ENCODE assay signal across 29 cellular contexts in genomic region chr3:15750879-15751278, GRCh38.
"Had no signal": no experiment of that assay in that cellular context is flagged by ENCODE, and none has a peak within 500 bp of the region (broad histone marks: within the 10 kb centered on the region; RNA-seq: fewer than 3 reads in every experiment).

No MANE protein-coding gene starts in this region.

- FAIRE-seq: endothelial cell of umbilical vein, urothelium cell line had no signal

- H3K36me3 ChIP-seq: prostate gland had no signal

- H3K4me3 ChIP-seq: coronary artery, esophagus muscularis mucosa, heart right ventricle, mucosa of descending colon, prostate gland, sigmoid colon, skin epidermis, spleen, testis, tibial artery had no signal

- H3K27me3 ChIP-seq: esophagus muscularis mucosa, heart right ventricle, neutrophil, sigmoid colon, spleen, testis, tibial artery had no signal

- ATAC-seq: heart right ventricle; left lobe of liver; mucosa of descending colon; natural killer cell treated with Interleukin-12 subunit alpha and Interleukin-12 subunit beta and Interleukin-15 and Interleukin-18, amount 100 ng/mL, for 72 hours; right cardiac atrium; stimulated activated memory B cell treated with anti-CD40 and anti-IgM and Interleukin-4, amounts not matched to agents 10 μg/mL and 1 μg/mL and 100 μg/mL, for 72 hours; stimulated activated naive CD8-positive, alpha-beta T cell treated with anti-CD3 and anti-CD28 coated beads, Interleukin-15, Interleukin-2, amounts not matched to agents 100 U/mL and 50 U/mL, for 24 hours had no signal

- H3K9me3 ChIP-seq: esophagus muscularis mucosa, heart right ventricle, mucosa of descending colon, neutrophil, prostate gland, sigmoid colon, spleen, testis, tibial artery had no signal

- H3K4me1 ChIP-seq: prostate gland, spleen, testis had no signal

- DNase-seq: dermis blood vessel endothelial cell; effector memory CD4-positive, alpha-beta T cell; foreskin melanocyte; glutamatergic neuron; heart right ventricle; hippocampal formation; immature natural killer cell; islet precursor cell; mesenchymal stem cell; mucosa of descending colon; naive B cell; right cardiac atrium; sigmoid colon; spleen; stimulated activated CD4-positive, alpha-beta T cell treated with anti-CD3 and anti-CD28 coated beads, Interleukin-4, amount 100 ng/mL, for 4 hours; stimulated activated naive CD8-positive, alpha-beta T cell treated with anti-CD3 and anti-CD28 coated beads, Interleukin-15, Interleukin-2, amounts not matched to agents 100 U/mL and 50 U/mL, for 24 hours; substantia nigra; testis; tibial artery had no signal

- H3K27ac ChIP-seq: coronary artery, esophagus muscularis mucosa, heart right ventricle, neutrophil, prostate gland, sigmoid colon, skin epidermis, spleen, testis, tibial artery had no signal
